ENCODE assay signal across 10 cellular contexts in genomic region chr16:21001262-21001661, GRCh38.
DNase-seq lines count a peak whose midpoint lies in the region; ATAC-seq lines count a peak whose summit lies in the region.
"Had no signal": no experiment of that assay in that cellular context is flagged by ENCODE, and none has a peak within 500 bp of the region (broad histone marks: within the 10 kb centered on the region; RNA-seq: fewer than 3 reads in every experiment).

No MANE protein-coding gene starts in this region.

- peak; percentile 42 for ATAC-seq in esophagus mucosa
- no peak for ATAC-seq in GM21447 (IDR thresholded peaks at IDR 0.05; ENCODE audit: unreplicated experiment)
- ATAC-seq: T-cell had no signal

- H3K9me3 ChIP-seq in NT2/D1 (ENCODE audit: insufficient read depth, low read length), result no peaks in the 10 kb centered on the region
- H3K9me3 ChIP-seq: Caco-2 had no signal

- H3K27me3 ChIP-seq in NT2/D1 (ENCODE audit: insufficient read depth, insufficient read length), result no peaks in the 10 kb centered on the region

- DNase-seq in NCI-H748 (lab: John Stamatoyannopoulos, UW; ENCODE audit: unreplicated experiment) (peak; percentile 6), NCI-H748 treated with DMSO at 0.1 percent for 48 hours (lab: John Stamatoyannopoulos, UW) (no peak), NT2/D1 (ENCODE audit: low read depth, low spot score) (peak; percentile 39), NCI-H187 treated with DMSO at 0.1 percent for 48 hours (lab: John Stamatoyannopoulos, UW) (no peak), NCI-H1092 treated with DMSO at 0.1 percent for 48 hours (lab: John Stamatoyannopoulos, UW) (no peak)
- DNase-seq in stimulated activated CD4-positive, alpha-beta T cell treated with anti-CD3 and anti-CD28 coated beads, Interleukin-2, amount 100 ng/mL, for 48 hours, result peak; percentile 8 to 28

- H3K9ac ChIP-seq in NT2/D1 (ENCODE audit: insufficient read length, low read depth), result no peak overlapping the region

- H3K4me1 ChIP-seq in NT2/D1 (ENCODE audit: insufficient read depth, insufficient read length), result no peaks in the 10 kb centered on the region
- H3K4me1 ChIP-seq: Caco-2 had no signal

- H3K4me3 ChIP-seq in NT2/D1 (ENCODE audit: insufficient read length, low read depth), result no peak overlapping the region

- no peaks in the 10 kb centered on the region for H3K36me3 ChIP-seq in NT2/D1 (ENCODE audit: insufficient read depth, insufficient read length, low read length)

Comparison
In these comparisons a context has a peak if more than half of its experiments do, and no peak if none do; other contexts are left out.
1. DNase-seq: peak in NCI-H748 (single experiment), NT2/D1 (single experiment) and stimulated activated CD4-positive, alpha-beta T cell treated with anti-CD3 and anti-CD28 coated beads, Interleukin-2, amount 100 ng/mL, for 48 hours (2 of 2); none in NCI-H748 treated with DMSO at 0.1 percent for 48 hours (single experiment), NCI-H187 treated with DMSO at 0.1 percent for 48 hours (single experiment) and NCI-H1092 treated with DMSO at 0.1 percent for 48 hours (single experiment).